8 cellular contexts compared by ENCODE assay signal in the genomic region with DNA sequence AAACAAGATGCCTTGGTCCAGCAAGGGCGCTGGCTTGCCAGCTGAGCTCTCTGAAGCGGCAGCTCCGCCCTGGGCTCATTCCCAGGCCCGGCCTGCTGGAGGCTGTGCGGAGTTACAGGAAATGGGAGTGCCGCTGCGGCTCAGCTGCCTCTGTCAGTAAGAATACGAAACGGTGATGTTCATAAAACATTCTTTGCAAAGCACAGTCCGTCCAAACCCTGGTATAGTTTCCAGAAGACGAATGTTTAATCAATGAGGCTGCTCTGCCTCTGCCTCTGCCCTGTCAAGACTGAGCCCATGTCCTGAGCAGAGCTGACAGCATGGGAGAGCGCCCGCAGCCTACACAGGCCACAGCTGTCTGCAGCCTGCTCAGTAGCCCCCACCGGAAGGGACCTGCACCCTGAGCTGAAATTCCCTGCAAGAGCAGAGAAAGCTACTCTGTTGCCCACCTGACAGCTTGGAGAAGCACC.
DNase-seq lines count a peak whose midpoint lies in the region; ATAC-seq and TF ChIP-seq lines count a peak whose summit lies in the region.

No MANE protein-coding gene starts in this region.

- no peak for TF ChIP-seq POLR2A in NB4 (IDR thresholded peaks at IDR 0.05; ENCODE audit: extremely low read depth, insufficient read length)

- H3K27me3 ChIP-seq in layer of hippocampus (ENCODE audit: control insufficient read depth, insufficient read depth, low read length), result no peaks in the 10 kb centered on the region

- H3K4me3 ChIP-seq in NB4 (ENCODE audit: low read depth, low read length) (peak overlapping the region; percentile 0), cardiac fibroblast (replicated peaks in 1 of 2; ENCODE audit: low read depth in 2 of 2, low read length in 2 of 2) (peak overlapping the region in 1 of 2 donors; percentile 26)

- ATAC-seq in HG03342 (IDR thresholded peaks at IDR 0.05; ENCODE audit: unreplicated experiment), result no peak

- TF ChIP-seq CTCF in NB4 (IDR thresholded peaks at IDR 0.05; ENCODE audit: low read depth, low read length) (no peak), cardiac fibroblast (IDR thresholded peaks at IDR 0.05; ENCODE audit: low read depth, low read length) (peak; percentile 41)

- DNase-seq in AG20443 (ENCODE audit: low spot score), result peak; percentile 95
- peak; percentile 86 for DNase-seq in NB4 (ENCODE audit: low read depth)
- peak; percentile 76 to 92 for DNase-seq in cardiac fibroblast (ENCODE audit: low read depth in 2 of 2)
- DNase-seq in smooth muscle cell of the brain vasculature (ENCODE audit: low read depth, low spot score), result peak; percentile 41
- no peak for DNase-seq in NCI-H345 (lab: John Stamatoyannopoulos, UW)
- DNase-seq in NK-92 treated with Interleukin-12 subunit alpha and Interleukin-12 subunit beta, amount 100 ng/mL, for 24 hours (lab: John Stamatoyannopoulos, UW), result no peak

- peak overlapping the region; percentile 27 for H3K27ac ChIP-seq in layer of hippocampus (ENCODE audit: low read depth, low read length)

Comparison
In these comparisons a context has a peak if more than half of its experiments do, and no peak if none do; other contexts are left out.
1. DNase-seq: peak in AG20443 (single experiment), NB4 (single experiment), cardiac fibroblast (2 of 2) and smooth muscle cell of the brain vasculature (single experiment); none in NCI-H345 (single experiment) and NK-92 treated with Interleukin-12 subunit alpha and Interleukin-12 subunit beta, amount 100 ng/mL, for 24 hours (single experiment).